ENCODE assay signal across 4 cellular contexts in genomic region chr12:118778077-118778476, GRCh38.
"Had no signal": no experiment of that assay in that cellular context is flagged by ENCODE, and none has a peak within 500 bp of the region (broad histone marks: within the 10 kb centered on the region; RNA-seq: fewer than 3 reads in every experiment).

No MANE protein-coding gene starts in this region.

- H3K4me3 ChIP-seq: GM23338 had no signal

- DNase-seq: H9, HCEC 1CT, IMR-90 had no signal

- ATAC-seq: GM23338 had no signal
